Comparison of ENCODE assay signal across 2 cellular contexts in genomic region chr6:5950448-5950847, GRCh38.
TF ChIP-seq lines count a peak whose summit lies in the region.

No MANE protein-coding gene starts in this region.

TF ChIP-seq in HCT116, 20 proteins besides CTCF, POLR2A, EP300 and RAD21 (continued from another document):
- TF ChIP-seq REST (IDR thresholded peaks at IDR 0.05; ENCODE audit: low read depth) (no peak), ELF1 (IDR thresholded peaks at IDR 0.05; ENCODE audit: borderline replicate concordance, low read depth) (no peak), CBX3 (IDR thresholded peaks at IDR 0.05; ENCODE audit: low read depth) (no peak)

TF ChIP-seq in WTC11, 78 proteins besides CTCF, POLR2A, EP300 and RAD21 (continued from another document):
- TF ChIP-seq ATF6 (CRISPR knock-in tag; IDR thresholded peaks at IDR 0.05), result no peak
- no peak for TF ChIP-seq AR (CRISPR knock-in tag; IDR thresholded peaks at IDR 0.05)
